Comparison of ENCODE assay signal across 1 cellular context in the genomic region with DNA sequence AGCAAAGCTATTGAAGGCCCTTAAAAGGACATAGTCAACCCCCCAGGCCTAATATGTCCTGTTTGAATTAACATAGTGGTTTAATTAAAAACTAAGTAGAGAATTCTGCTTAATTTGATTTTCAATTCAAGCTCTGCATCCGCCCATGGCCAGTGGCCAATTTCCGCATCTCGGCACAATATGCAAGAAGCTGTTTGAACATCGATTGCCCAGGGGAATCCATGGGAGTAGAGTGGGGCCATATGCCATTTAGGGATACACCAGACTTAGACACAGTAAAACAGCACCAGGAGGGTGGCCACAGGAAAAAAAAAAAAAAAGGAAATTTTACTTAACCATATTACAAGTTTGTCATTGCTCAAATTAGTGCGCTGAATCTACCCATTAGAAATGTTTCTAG.
TF ChIP-seq lines count a peak whose summit lies in the region.

No MANE protein-coding gene starts in this region.

TF ChIP-seq in GM23338, 12 proteins besides CTCF, POLR2A, EP300 and RAD21 (continued from another document):
- TF ChIP-seq, protein P1, sequence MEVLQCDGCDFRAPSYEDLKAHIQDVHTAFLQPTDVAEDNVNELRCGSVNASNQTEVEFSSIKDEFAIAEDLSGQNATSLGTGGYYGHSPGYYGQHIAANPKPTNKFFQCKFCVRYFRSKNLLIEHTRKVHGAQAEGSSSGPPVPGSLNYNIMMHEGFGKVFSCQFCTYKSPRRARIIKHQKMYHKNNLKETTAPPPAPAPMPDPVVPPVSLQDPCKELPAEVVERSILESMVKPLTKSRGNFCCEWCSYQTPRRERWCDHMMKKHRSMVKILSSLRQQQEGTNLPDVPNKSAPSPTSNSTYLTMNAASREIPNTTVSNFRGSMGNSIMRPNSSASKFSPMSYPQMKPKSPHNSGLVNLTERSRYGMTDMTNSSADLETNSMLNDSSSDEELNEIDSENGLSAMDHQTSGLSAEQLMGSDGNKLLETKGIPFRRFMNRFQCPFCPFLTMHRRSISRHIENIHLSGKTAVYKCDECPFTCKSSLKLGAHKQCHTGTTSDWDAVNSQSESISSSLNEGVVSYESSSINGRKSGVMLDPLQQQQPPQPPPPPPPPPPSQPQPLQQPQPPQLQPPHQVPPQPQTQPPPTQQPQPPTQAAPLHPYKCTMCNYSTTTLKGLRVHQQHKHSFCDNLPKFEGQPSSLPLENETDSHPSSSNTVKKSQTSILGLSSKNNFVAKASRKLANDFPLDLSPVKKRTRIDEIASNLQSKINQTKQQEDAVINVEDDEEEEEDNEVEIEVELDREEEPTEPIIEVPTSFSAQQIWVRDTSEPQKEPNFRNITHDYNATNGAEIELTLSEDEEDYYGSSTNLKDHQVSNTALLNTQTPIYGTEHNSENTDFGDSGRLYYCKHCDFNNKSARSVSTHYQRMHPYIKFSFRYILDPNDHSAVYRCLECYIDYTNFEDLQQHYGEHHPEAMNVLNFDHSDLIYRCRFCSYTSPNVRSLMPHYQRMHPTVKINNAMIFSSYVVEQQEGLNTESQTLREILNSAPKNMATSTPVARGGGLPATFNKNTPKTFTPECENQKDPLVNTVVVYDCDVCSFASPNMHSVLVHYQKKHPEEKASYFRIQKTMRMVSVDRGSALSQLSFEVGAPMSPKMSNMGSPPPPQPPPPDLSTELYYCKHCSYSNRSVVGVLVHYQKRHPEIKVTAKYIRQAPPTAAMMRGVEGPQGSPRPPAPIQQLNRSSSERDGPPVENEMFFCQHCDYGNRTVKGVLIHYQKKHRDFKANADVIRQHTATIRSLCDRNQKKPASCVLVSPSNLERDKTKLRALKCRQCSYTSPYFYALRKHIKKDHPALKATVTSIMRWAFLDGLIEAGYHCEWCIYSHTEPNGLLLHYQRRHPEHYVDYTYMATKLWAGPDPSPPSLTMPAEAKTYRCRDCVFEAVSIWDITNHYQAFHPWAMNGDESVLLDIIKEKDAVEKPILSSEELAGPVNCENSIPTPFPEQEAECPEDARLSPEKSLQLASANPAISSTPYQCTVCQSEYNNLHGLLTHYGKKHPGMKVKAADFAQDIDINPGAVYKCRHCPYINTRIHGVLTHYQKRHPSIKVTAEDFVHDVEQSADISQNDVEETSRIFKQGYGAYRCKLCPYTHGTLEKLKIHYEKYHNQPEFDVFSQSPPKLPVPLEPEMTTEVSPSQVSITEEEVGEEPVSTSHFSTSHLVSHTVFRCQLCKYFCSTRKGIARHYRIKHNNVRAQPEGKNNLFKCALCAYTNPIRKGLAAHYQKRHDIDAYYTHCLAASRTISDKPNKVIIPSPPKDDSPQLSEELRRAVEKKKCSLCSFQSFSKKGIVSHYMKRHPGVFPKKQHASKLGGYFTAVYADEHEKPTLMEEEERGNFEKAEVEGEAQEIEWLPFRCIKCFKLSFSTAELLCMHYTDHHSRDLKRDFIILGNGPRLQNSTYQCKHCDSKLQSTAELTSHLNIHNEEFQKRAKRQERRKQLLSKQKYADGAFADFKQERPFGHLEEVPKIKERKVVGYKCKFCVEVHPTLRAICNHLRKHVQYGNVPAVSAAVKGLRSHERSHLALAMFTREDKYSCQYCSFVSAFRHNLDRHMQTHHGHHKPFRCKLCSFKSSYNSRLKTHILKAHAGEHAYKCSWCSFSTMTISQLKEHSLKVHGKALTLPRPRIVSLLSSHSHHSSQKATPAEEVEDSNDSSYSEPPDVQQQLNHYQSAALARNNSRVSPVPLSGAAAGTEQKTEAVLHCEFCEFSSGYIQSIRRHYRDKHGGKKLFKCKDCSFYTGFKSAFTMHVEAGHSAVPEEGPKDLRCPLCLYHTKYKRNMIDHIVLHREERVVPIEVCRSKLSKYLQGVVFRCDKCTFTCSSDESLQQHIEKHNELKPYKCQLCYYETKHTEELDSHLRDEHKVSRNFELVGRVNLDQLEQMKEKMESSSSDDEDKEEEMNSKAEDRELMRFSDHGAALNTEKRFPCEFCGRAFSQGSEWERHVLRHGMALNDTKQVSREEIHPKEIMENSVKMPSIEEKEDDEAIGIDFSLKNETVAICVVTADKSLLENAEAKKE (CRISPR knock-in tag; IDR thresholded peaks at IDR 0.05) = no peak
- TF ChIP-seq, protein P2, sequence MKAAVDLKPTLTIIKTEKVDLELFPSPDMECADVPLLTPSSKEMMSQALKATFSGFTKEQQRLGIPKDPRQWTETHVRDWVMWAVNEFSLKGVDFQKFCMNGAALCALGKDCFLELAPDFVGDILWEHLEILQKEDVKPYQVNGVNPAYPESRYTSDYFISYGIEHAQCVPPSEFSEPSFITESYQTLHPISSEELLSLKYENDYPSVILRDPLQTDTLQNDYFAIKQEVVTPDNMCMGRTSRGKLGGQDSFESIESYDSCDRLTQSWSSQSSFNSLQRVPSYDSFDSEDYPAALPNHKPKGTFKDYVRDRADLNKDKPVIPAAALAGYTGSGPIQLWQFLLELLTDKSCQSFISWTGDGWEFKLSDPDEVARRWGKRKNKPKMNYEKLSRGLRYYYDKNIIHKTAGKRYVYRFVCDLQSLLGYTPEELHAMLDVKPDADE (IDR thresholded peaks at IDR 0.05) = no peak
